Comparison of ENCODE assay signal across 23 cellular contexts in the genomic region with DNA sequence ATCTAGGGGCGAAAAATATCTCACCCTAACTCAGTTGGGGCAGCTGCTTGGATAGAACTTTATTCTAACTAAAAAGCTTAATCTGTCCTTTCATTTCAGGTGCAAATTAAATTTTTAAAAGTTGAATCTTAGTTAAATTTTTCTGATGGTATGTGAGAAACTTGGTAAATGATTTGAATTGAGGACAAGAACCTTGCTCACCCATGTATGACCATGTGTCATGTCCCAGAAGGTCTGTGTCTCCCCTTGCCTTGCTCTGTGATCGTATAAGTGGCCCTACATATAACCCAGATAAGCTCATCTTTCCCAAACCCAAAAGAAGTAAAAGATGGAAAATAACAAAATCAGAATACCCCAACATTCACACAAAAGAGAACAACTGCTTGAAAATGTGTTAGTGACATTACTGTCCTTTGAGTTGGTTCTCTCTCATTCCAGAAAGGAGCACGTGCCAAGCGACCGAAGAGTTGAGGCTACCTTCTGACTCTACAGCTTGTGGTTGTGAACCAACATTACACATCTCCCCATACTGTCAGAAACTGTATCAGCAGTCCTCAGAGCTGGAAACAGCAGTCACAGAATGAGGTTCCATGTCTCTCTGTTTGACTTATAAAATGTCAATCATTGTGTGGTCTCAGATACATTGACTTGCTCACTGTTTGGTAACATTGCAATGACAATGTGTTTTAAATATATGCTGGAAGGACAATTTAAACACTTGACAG. TPM values are rescaled to one million over a fixed set of nuclear protein-coding genes. Genes with fewer than 3 reads are reported as not detected.
DNase-seq lines count a peak whose midpoint lies in the region; ATAC-seq, FAIRE-seq and TF ChIP-seq lines count a peak whose summit lies in the region.
"Had no signal": no experiment of that assay in that cellular context is flagged by ENCODE, and none has a peak within 500 bp of the region (broad histone marks: within the 10 kb centered on the region; RNA-seq: fewer than 3 reads in every experiment).

No MANE protein-coding gene starts in this region.

- no peak overlapping the region for H2AFZ ChIP-seq in neural cell (ENCODE audit: low read depth, low read length)

- no peak for DNase-seq in activated T-cell treated with anti-CD3 and anti-CD28 coated beads, Interleukin-2, amount 50 U/mL, for 4 hours
- no peak for DNase-seq in activated T-cell treated with anti-CD3 and anti-CD28 coated beads, Interleukin-2, amount 50 U/mL, for 48 hours
- DNase-seq in GM12891 (ENCODE audit: insufficient read length, low spot score), result no peak
- no peak for DNase-seq in NOMO-1 treated with DMSO at 0.1 percent for 48 hours (lab: John Stamatoyannopoulos, UW; ENCODE audit: unreplicated experiment)
- DNase-seq in NCI-H2107 treated with DMSO at 0.1 percent for 48 hours (lab: John Stamatoyannopoulos, UW; ENCODE audit: unreplicated experiment), result no peak
- DNase-seq: Calu3; CD4-positive, alpha-beta memory T cell; NCI-H187; NCI-H2107; NCI-H2227 treated with DMSO at 0.1 percent for 48 hours; NCI-H510A treated with DMSO at 0.1 percent for 48 hours; NCI-H82; PC-3; SIG-M5 had no signal

- peaks cover 1% of the 10 kb centered on the region for H3K4me1 Mint-ChIP-seq in activated T-cell treated with anti-CD3 and anti-CD28 coated beads, Interleukin-2, amount 50 U/mL, for 4 hours (ENCODE audit: low read depth)
- H3K4me1 Mint-ChIP-seq: CD4-positive, alpha-beta memory T cell had no signal

- no peaks in the 10 kb centered on the region for H3K9me2 ChIP-seq in neural cell (ENCODE audit: insufficient read depth, low read length)

- no peaks in the 10 kb centered on the region for H3K9me3 ChIP-seq in neural cell (ENCODE audit: low read length)
- H3K9me3 ChIP-seq: A549, BLaER1 had no signal

- TF ChIP-seq RAD21 in neural cell (conservative IDR thresholded peaks at IDR 0.05), result no peak

- TF ChIP-seq POLR2A in GM12891 (IDR thresholded peaks at IDR 0.05; ENCODE audit: low read depth, low read length), result no peak

- H3K9me3 Mint-ChIP-seq in activated T-cell treated with anti-CD3 and anti-CD28 coated beads, Interleukin-2, amount 50 U/mL, for 4 hours, result no peaks in the 10 kb centered on the region

- no peaks in the 10 kb centered on the region for H3K27me3 Mint-ChIP-seq in activated T-cell treated with anti-CD3 and anti-CD28 coated beads, Interleukin-2, amount 50 U/mL, for 4 hours (ENCODE audit: low read depth)

- peak; percentile 43 to 78 for ATAC-seq in activated T-cell treated with anti-CD3 and anti-CD28 coated beads, Interleukin-2, amount 50 U/mL, for 4 hours
- ATAC-seq in HG02759 (IDR thresholded peaks at IDR 0.05; ENCODE audit: unreplicated experiment), result peak; percentile 43
- ATAC-seq in GM18511 (IDR thresholded peaks at IDR 0.05; ENCODE audit: unreplicated experiment), result no peak
- ATAC-seq: A549, PC-3, SK-N-SH treated with all-trans-retinoic acid at 6 μM for 48 hours had no signal

- TF ChIP-seq CTCF in neural cell (IDR thresholded peaks at IDR 0.05; ENCODE audit: poor library complexity, severe bottlenecking), result no peak

- no peak overlapping the region for H3K9ac ChIP-seq in neural cell (ENCODE audit: low read length)
- H3K9ac ChIP-seq: BLaER1, KMS-11 had no signal

- H4K20me1 ChIP-seq in neural cell (ENCODE audit: insufficient read depth), result no peaks in the 10 kb centered on the region
- H4K20me1 ChIP-seq: BLaER1 had no signal

- peak; percentile 38 for FAIRE-seq in GM12891 (lab: Jason Lieb, UNC)
- FAIRE-seq: A549, H1 had no signal

- no peak overlapping the region for H3K4me2 ChIP-seq in neural cell (ENCODE audit: low read length)
- H3K4me2 ChIP-seq: A549, BLaER1, KMS-11 had no signal

- no peaks in the 10 kb centered on the region for H3K36me3 Mint-ChIP-seq in activated T-cell treated with anti-CD3 and anti-CD28 coated beads, Interleukin-2, amount 50 U/mL, for 4 hours (ENCODE audit: insufficient read depth)
- H3K36me3 Mint-ChIP-seq: CD4-positive, alpha-beta memory T cell had no signal

- no peaks in the 10 kb centered on the region for H3K27me3 ChIP-seq in neural cell (ENCODE audit: insufficient read depth, low read depth, low read length)
- H3K27me3 ChIP-seq: BLaER1 had no signal

- no peaks in the 10 kb centered on the region for H3K79me2 ChIP-seq in neural cell (replicated peaks; ENCODE audit: insufficient read depth, low read length)

- H3K4me3 ChIP-seq in neural cell (ENCODE audit: low read length), result no peak overlapping the region
- H3K4me3 ChIP-seq: A549, BLaER1 had no signal

- H3K4me3 Mint-ChIP-seq in activated T-cell treated with anti-CD3 and anti-CD28 coated beads, Interleukin-2, amount 50 U/mL, for 4 hours, result no peak overlapping the region

- H3F3A ChIP-seq in neural cell (ENCODE audit: insufficient read depth, low read length, poor library complexity, severe bottlenecking), result no peaks in the 10 kb centered on the region

- no peaks in the 10 kb centered on the region for H3K36me3 ChIP-seq in neural cell (ENCODE audit: insufficient read depth, low read length)
- H3K36me3 ChIP-seq: BLaER1 had no signal

- no peak for TF ChIP-seq EP300 in neural cell (conservative IDR thresholded peaks at IDR 0.05; ENCODE audit: poor library complexity, severe bottlenecking)

- H3K27ac ChIP-seq in neural cell (ENCODE audit: low read length), result no peak overlapping the region
- H3K27ac ChIP-seq: A549, BLaER1, KMS-11, RWPE1 had no signal

TF ChIP-seq in GM12891, 5 proteins besides CTCF, POLR2A, EP300 and RAD21:
- TF ChIP-seq TAF1 (IDR thresholded peaks at IDR 0.05; ENCODE audit: low read depth, low read length), result no peak
- no peak for TF ChIP-seq SPI1 (IDR thresholded peaks at IDR 0.05; ENCODE audit: low read depth, low read length)
- peak; percentile 65 for TF ChIP-seq PAX5 (IDR thresholded peaks at IDR 0.05; ENCODE audit: insufficient read depth, low read length, severe bottlenecking)
- no peak for TF ChIP-seq POLR2AphosphoS5 (IDR thresholded peaks at IDR 0.05; ENCODE audit: low read depth, low read length)
- TF ChIP-seq POU2F2 (IDR thresholded peaks at IDR 0.05; ENCODE audit: low read depth, low read length), result no peak
TF ChIP-seq in GM12891: peak in this region for 1.

TF ChIP-seq in neural cell, 6 proteins besides CTCF, POLR2A, EP300 and RAD21:
- TF ChIP-seq POLR2AphosphoS5 (IDR thresholded peaks at IDR 0.05), result peak; percentile 53
- TF ChIP-seq EZH2 (IDR thresholded peaks at IDR 0.05; ENCODE audit: borderline replicate concordance, insufficient read depth, low read length, poor library complexity, severe bottlenecking), result no peak
- TF ChIP-seq, protein P1, sequence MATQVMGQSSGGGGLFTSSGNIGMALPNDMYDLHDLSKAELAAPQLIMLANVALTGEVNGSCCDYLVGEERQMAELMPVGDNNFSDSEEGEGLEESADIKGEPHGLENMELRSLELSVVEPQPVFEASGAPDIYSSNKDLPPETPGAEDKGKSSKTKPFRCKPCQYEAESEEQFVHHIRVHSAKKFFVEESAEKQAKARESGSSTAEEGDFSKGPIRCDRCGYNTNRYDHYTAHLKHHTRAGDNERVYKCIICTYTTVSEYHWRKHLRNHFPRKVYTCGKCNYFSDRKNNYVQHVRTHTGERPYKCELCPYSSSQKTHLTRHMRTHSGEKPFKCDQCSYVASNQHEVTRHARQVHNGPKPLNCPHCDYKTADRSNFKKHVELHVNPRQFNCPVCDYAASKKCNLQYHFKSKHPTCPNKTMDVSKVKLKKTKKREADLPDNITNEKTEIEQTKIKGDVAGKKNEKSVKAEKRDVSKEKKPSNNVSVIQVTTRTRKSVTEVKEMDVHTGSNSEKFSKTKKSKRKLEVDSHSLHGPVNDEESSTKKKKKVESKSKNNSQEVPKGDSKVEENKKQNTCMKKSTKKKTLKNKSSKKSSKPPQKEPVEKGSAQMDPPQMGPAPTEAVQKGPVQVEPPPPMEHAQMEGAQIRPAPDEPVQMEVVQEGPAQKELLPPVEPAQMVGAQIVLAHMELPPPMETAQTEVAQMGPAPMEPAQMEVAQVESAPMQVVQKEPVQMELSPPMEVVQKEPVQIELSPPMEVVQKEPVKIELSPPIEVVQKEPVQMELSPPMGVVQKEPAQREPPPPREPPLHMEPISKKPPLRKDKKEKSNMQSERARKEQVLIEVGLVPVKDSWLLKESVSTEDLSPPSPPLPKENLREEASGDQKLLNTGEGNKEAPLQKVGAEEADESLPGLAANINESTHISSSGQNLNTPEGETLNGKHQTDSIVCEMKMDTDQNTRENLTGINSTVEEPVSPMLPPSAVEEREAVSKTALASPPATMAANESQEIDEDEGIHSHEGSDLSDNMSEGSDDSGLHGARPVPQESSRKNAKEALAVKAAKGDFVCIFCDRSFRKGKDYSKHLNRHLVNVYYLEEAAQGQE (IDR thresholded peaks at IDR 0.05; ENCODE audit: borderline replicate concordance), result no peak
- no peak for TF ChIP-seq MXI1 (conservative IDR thresholded peaks at IDR 0.05; ENCODE audit: poor library complexity, severe bottlenecking)
- TF ChIP-seq TAF1 (IDR thresholded peaks at IDR 0.05; ENCODE audit: low read depth), result no peak
- no peak for TF ChIP-seq SMC3 (conservative IDR thresholded peaks at IDR 0.05; ENCODE audit: poor library complexity)

RNA-seq across cellular contexts. Expression of a gene that starts 46.4 kb away (rescaled TPM):
- total RNA-seq in activated T-cell treated with anti-CD3 and anti-CD28 coated beads, Interleukin-2, amount 50 U/mL, for 4 hours, result 10 to 100 TPM; 42.7 to 61.2 (median 61.1) TPM
- 45.7 TPM for polyA plus RNA-seq in GM12891 (2012; ENCODE audit: low read depth, missing spikeins)
- polyA plus RNA-seq in neural cell, result 58.1 and 64.0 TPM in 2 replicates
- 69.6 and 81.6 TPM in 2 replicates for polyA minus RNA-seq in neural cell
